In the genomic region with DNA sequence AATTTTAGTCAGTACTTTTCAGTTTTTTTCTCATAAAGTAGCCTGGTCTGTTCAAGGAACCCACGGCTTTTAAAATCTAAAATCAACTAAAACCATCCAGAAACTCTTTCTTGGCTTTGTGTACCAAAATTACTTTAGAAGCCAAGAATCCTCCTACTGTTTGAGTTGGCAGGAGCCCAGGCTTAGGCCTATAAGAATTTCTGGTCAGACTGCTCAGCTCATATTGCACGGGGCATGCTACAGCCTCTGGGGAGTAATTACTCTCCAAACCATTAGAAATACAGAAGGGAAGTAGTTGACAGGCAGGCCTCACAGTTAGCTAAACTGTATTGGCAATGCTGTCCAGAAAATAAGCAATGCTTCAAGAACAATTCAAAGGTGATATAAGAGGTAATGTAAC, we compare ENCODE assay signal across 13 cellular contexts.
DNase-seq lines count a peak whose midpoint lies in the region; ATAC-seq and TF ChIP-seq lines count a peak whose summit lies in the region.
"Had no signal": no experiment of that assay in that cellular context is flagged by ENCODE, and none has a peak within 500 bp of the region (broad histone marks: within the 10 kb centered on the region; RNA-seq: fewer than 3 reads in every experiment).

No MANE protein-coding gene starts in this region.

- TF ChIP-seq CTCF in 22Rv1 (IDR thresholded peaks at IDR 0.05) (no peak), astrocyte of the cerebellum (IDR thresholded peaks at IDR 0.05; ENCODE audit: low read depth, low read length, missing control alignments) (no peak)

- 0 out of 2 replicates have a peak, but pooled peaks have one; percentile 15 for TF ChIP-seq RAD21 in Ishikawa (IDR thresholded peaks at IDR 0.05; ENCODE audit: low read depth)

- peak; percentile 61; the same call in 1 of the 2 replicates for TF ChIP-seq EP300 in Ishikawa (IDR thresholded peaks at IDR 0.05; ENCODE audit: borderline replicate concordance)

- no peak overlapping the region for H3K4me3 Mint-ChIP-seq in natural killer cell treated with Interleukin-12 subunit alpha and Interleukin-12 subunit beta and Interleukin-15 and Interleukin-18, amount 100 ng/mL, for 72 hours
- no peak overlapping the region for H3K4me3 Mint-ChIP-seq in activated T-cell treated with anti-CD3 and anti-CD28 coated beads, Interleukin-2, amount 50 U/mL, for 24 hours
- H3K4me3 Mint-ChIP-seq: activated T-helper 17 cell treated with anti-CD3 and anti-CD28 coated beads, Interleukin-2, amount 50 U/mL, for 72 hours; IgD-negative memory B cell; natural killer cell had no signal

- no peak overlapping the region for H3K4me3 ChIP-seq in astrocyte of the cerebellum (ENCODE audit: low read depth, low read length)
- H3K4me3 ChIP-seq: BLaER1, esophagus muscularis mucosa had no signal

- no peaks in the 10 kb centered on the region for H3K4me1 Mint-ChIP-seq in natural killer cell treated with Interleukin-12 subunit alpha and Interleukin-12 subunit beta and Interleukin-15 and Interleukin-18, amount 100 ng/mL, for 72 hours (ENCODE audit: low read depth in 2 of 2)
- H3K4me1 Mint-ChIP-seq in activated T-cell treated with anti-CD3 and anti-CD28 coated beads, Interleukin-2, amount 50 U/mL, for 24 hours (ENCODE audit: low read depth), result no peaks in the 10 kb centered on the region
- H3K4me1 Mint-ChIP-seq: activated T-helper 17 cell treated with anti-CD3 and anti-CD28 coated beads, Interleukin-2, amount 50 U/mL, for 72 hours; IgD-negative memory B cell; natural killer cell had no signal

- no peak overlapping the region for H3K27ac Mint-ChIP-seq in natural killer cell treated with Interleukin-12 subunit alpha and Interleukin-12 subunit beta and Interleukin-15 and Interleukin-18, amount 100 ng/mL, for 72 hours
- no peak overlapping the region for H3K27ac Mint-ChIP-seq in activated T-cell treated with anti-CD3 and anti-CD28 coated beads, Interleukin-2, amount 50 U/mL, for 24 hours
- H3K27ac Mint-ChIP-seq: activated T-helper 17 cell treated with anti-CD3 and anti-CD28 coated beads, Interleukin-2, amount 50 U/mL, for 72 hours; IgD-negative memory B cell; natural killer cell had no signal

- H3K27ac ChIP-seq in 22Rv1, result peak overlapping the region; percentile 56
- H3K27ac ChIP-seq: BLaER1, esophagus muscularis mucosa had no signal

- no peaks in the 10 kb centered on the region for H3K36me3 Mint-ChIP-seq in natural killer cell treated with Interleukin-12 subunit alpha and Interleukin-12 subunit beta and Interleukin-15 and Interleukin-18, amount 100 ng/mL, for 72 hours
- no peaks in the 10 kb centered on the region for H3K36me3 Mint-ChIP-seq in activated T-cell treated with anti-CD3 and anti-CD28 coated beads, Interleukin-2, amount 50 U/mL, for 24 hours (ENCODE audit: low read depth)
- H3K36me3 Mint-ChIP-seq: IgD-negative memory B cell, natural killer cell had no signal

- H3K27me3 Mint-ChIP-seq in natural killer cell treated with Interleukin-12 subunit alpha and Interleukin-12 subunit beta and Interleukin-15 and Interleukin-18, amount 100 ng/mL, for 72 hours, result no peaks in the 10 kb centered on the region
- no peaks in the 10 kb centered on the region for H3K27me3 Mint-ChIP-seq in activated T-cell treated with anti-CD3 and anti-CD28 coated beads, Interleukin-2, amount 50 U/mL, for 24 hours
- H3K27me3 Mint-ChIP-seq: activated T-helper 17 cell treated with anti-CD3 and anti-CD28 coated beads, Interleukin-2, amount 50 U/mL, for 72 hours; IgD-negative memory B cell had no signal

- in situ Hi-C loops in astrocyte of the cerebellum (cut with HindIII; ENCODE audit: low sequenced_read_pairs), result no loop called here

- DNase-seq in astrocyte of the cerebellum (ENCODE audit: low read depth) (peak; percentile 96), iris pigment epithelial cell (ENCODE audit: low read depth) (peak; percentile 59), UCSD-AML1 (lab: John Stamatoyannopoulos, UW; ENCODE audit: unreplicated experiment) (no peak)
- DNase-seq in natural killer cell treated with Interleukin-12 subunit alpha and Interleukin-12 subunit beta and Interleukin-15 and Interleukin-18, amount 100 ng/mL, for 72 hours (ENCODE audit: low spot score), result no peak
- no peak for DNase-seq in activated T-cell treated with anti-CD3 and anti-CD28 coated beads, Interleukin-2, amount 50 U/mL, for 24 hours
- DNase-seq: natural killer cell had no signal

- no peak for ATAC-seq in natural killer cell treated with Interleukin-12 subunit alpha and Interleukin-12 subunit beta and Interleukin-15 and Interleukin-18, amount 100 ng/mL, for 72 hours
- ATAC-seq in GM19452 (IDR thresholded peaks at IDR 0.05; ENCODE audit: unreplicated experiment), result no peak
- ATAC-seq: activated T-helper 17 cell treated with anti-CD3 and anti-CD28 coated beads, Interleukin-2, amount 50 U/mL, for 72 hours; natural killer cell had no signal

- peaks cover 3% of the 10 kb centered on the region for H3K9me3 Mint-ChIP-seq in natural killer cell treated with Interleukin-12 subunit alpha and Interleukin-12 subunit beta and Interleukin-15 and Interleukin-18, amount 100 ng/mL, for 72 hours
- peaks cover 16% of the 10 kb centered on the region for H3K9me3 Mint-ChIP-seq in activated T-cell treated with anti-CD3 and anti-CD28 coated beads, Interleukin-2, amount 50 U/mL, for 24 hours

TF ChIP-seq in Ishikawa, 13 proteins besides CTCF, POLR2A, EP300 and RAD21:
- TF ChIP-seq TEAD4 (IDR thresholded peaks at IDR 0.05) (peak; percentile 57), ZBTB7A (IDR thresholded peaks at IDR 0.05; ENCODE audit: low read depth) (no peak), EGR1 (IDR thresholded peaks at IDR 0.05) (no peak), TCF12 (IDR thresholded peaks at IDR 0.05; ENCODE audit: low read depth) (peak; percentile 51; the same call in 1 of the 2 replicates), FOXM1 (IDR thresholded peaks at IDR 0.05; ENCODE audit: borderline replicate concordance, low read depth) (no peak), YY1 (IDR thresholded peaks at IDR 0.05; ENCODE audit: low read depth) (no peak), CEBPB (IDR thresholded peaks at IDR 0.05) (no peak), NFIC (IDR thresholded peaks at IDR 0.05) (peak; percentile 94), CREB1 (IDR thresholded peaks at IDR 0.05; ENCODE audit: low read depth) (no peak), TAF1 (IDR thresholded peaks at IDR 0.05; ENCODE audit: low read depth) (no peak)
- TF ChIP-seq, protein P1, sequence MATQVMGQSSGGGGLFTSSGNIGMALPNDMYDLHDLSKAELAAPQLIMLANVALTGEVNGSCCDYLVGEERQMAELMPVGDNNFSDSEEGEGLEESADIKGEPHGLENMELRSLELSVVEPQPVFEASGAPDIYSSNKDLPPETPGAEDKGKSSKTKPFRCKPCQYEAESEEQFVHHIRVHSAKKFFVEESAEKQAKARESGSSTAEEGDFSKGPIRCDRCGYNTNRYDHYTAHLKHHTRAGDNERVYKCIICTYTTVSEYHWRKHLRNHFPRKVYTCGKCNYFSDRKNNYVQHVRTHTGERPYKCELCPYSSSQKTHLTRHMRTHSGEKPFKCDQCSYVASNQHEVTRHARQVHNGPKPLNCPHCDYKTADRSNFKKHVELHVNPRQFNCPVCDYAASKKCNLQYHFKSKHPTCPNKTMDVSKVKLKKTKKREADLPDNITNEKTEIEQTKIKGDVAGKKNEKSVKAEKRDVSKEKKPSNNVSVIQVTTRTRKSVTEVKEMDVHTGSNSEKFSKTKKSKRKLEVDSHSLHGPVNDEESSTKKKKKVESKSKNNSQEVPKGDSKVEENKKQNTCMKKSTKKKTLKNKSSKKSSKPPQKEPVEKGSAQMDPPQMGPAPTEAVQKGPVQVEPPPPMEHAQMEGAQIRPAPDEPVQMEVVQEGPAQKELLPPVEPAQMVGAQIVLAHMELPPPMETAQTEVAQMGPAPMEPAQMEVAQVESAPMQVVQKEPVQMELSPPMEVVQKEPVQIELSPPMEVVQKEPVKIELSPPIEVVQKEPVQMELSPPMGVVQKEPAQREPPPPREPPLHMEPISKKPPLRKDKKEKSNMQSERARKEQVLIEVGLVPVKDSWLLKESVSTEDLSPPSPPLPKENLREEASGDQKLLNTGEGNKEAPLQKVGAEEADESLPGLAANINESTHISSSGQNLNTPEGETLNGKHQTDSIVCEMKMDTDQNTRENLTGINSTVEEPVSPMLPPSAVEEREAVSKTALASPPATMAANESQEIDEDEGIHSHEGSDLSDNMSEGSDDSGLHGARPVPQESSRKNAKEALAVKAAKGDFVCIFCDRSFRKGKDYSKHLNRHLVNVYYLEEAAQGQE (IDR thresholded peaks at IDR 0.05; ENCODE audit: low read depth), result no peak
- TF ChIP-seq, protein P2, sequence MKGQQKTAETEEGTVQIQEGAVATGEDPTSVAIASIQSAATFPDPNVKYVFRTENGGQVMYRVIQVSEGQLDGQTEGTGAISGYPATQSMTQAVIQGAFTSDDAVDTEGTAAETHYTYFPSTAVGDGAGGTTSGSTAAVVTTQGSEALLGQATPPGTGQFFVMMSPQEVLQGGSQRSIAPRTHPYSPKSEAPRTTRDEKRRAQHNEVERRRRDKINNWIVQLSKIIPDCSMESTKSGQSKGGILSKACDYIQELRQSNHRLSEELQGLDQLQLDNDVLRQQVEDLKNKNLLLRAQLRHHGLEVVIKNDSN (IDR thresholded peaks at IDR 0.05), result no peak
- TF ChIP-seq, protein P3, sequence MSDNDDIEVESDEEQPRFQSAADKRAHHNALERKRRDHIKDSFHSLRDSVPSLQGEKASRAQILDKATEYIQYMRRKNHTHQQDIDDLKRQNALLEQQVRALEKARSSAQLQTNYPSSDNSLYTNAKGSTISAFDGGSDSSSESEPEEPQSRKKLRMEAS (IDR thresholded peaks at IDR 0.05), result 0 out of 2 replicates have a peak, but pooled peaks have one; percentile 23
TF ChIP-seq in Ishikawa: peak in this region for 4.

Comparison
In these comparisons a context has a peak if more than half of its experiments do, and no peak if none do; other contexts are left out.
1. DNase-seq: peak in astrocyte of the cerebellum (single experiment) and iris pigment epithelial cell (single experiment); none in natural killer cell treated with Interleukin-12 subunit alpha and Interleukin-12 subunit beta and Interleukin-15 and Interleukin-18, amount 100 ng/mL, for 72 hours (single experiment), activated T-cell treated with anti-CD3 and anti-CD28 coated beads, Interleukin-2, amount 50 U/mL, for 24 hours (single experiment) and UCSD-AML1 (single experiment).